30 cellular contexts compared by ENCODE assay signal in genomic region chr7:102842284-102842683, GRCh38.
"Had no signal": no experiment of that assay in that cellular context is flagged by ENCODE, and none has a peak within 500 bp of the region (broad histone marks: within the 10 kb centered on the region; RNA-seq: fewer than 3 reads in every experiment).

No MANE protein-coding gene starts in this region.

- H3K27ac ChIP-seq: ascending aorta, PC-9, RWPE1 had no signal

- H3K4me3 Mint-ChIP-seq: activated CD4-positive, alpha-beta T cell treated with anti-CD3 and anti-CD28 coated beads, Interleukin-2, amount 10 ng/mL, durations not matched to agents 24 days and 14 days; activated CD8-positive, alpha-beta T cell treated with anti-CD3 and anti-CD28 coated beads, Interleukin-2, amount 10 ng/mL, durations not matched to agents 7 days and 5 days; activated naive CD4-positive, alpha-beta T cell treated with anti-CD3 and anti-CD28 coated beads, Interleukin-2, amount 50 U/mL, for 24 hours; activated naive CD8-positive, alpha-beta T cell treated with anti-CD3 and anti-CD28 coated beads, Interleukin-2, amount 10 ng/mL, durations not matched to agents 7 days and 5 days; activated T-cell treated with anti-CD3 and anti-CD28 coated beads, Interleukin-2, amount 50 U/mL, for 24 hours; brain; T-cell; T-helper 17 cell had no signal

- H3K36me3 Mint-ChIP-seq: activated naive CD8-positive, alpha-beta T cell treated with anti-CD3 and anti-CD28 coated beads, Interleukin-2, amount 10 ng/mL, durations not matched to agents 7 days and 5 days had no signal

- H3K27ac Mint-ChIP-seq: activated CD4-positive, alpha-beta T cell treated with anti-CD3 and anti-CD28 coated beads, Interleukin-2, amount 10 ng/mL, durations not matched to agents 24 days and 14 days; activated CD8-positive, alpha-beta T cell treated with anti-CD3 and anti-CD28 coated beads, Interleukin-2, amount 10 ng/mL, durations not matched to agents 7 days and 5 days; activated naive CD4-positive, alpha-beta T cell treated with anti-CD3 and anti-CD28 coated beads, Interleukin-2, amount 50 U/mL, for 24 hours; activated naive CD8-positive, alpha-beta T cell treated with anti-CD3 and anti-CD28 coated beads, Interleukin-2, amount 10 ng/mL, durations not matched to agents 7 days and 5 days; activated T-cell treated with anti-CD3 and anti-CD28 coated beads, Interleukin-2, amount 50 U/mL, for 24 hours; activated T-helper 2 cell treated with anti-CD3 and anti-CD28 coated beads, Interferon-gamma antibody, Interleukin-2, Interleukin-4, amounts not matched to agents 10 μg/mL and 5 μg/mL and 100 μg/mL, durations not matched to agents 14 hours and 24 hours and 36 hours; T-cell; T-helper 17 cell had no signal

- ATAC-seq: activated CD8-positive, alpha-beta T cell treated with anti-CD3 and anti-CD28 coated beads, Interleukin-2, amount 10 ng/mL, durations not matched to agents 7 days and 5 days; Right ventricle myocardium inferior; SK-N-SH treated with all-trans-retinoic acid at 6 μM for 48 hours; T-cell; T-helper 17 cell had no signal

- H3K27me3 Mint-ChIP-seq: activated naive CD4-positive, alpha-beta T cell treated with anti-CD3 and anti-CD28 coated beads, Interleukin-2, amount 50 U/mL, for 24 hours; activated naive CD8-positive, alpha-beta T cell treated with anti-CD3 and anti-CD28 coated beads, Interleukin-2, amount 10 ng/mL, durations not matched to agents 7 days and 5 days; activated T-cell treated with anti-CD3 and anti-CD28 coated beads, Interleukin-2, amount 50 U/mL, for 24 hours; brain; T-cell; T-helper 17 cell had no signal

- H3K4me1 Mint-ChIP-seq: activated CD4-positive, alpha-beta T cell treated with anti-CD3 and anti-CD28 coated beads, Interleukin-2, amount 10 ng/mL, durations not matched to agents 24 days and 14 days; activated naive CD4-positive, alpha-beta T cell treated with anti-CD3 and anti-CD28 coated beads, Interleukin-2, amount 50 U/mL, for 24 hours; T-cell; T-helper 17 cell had no signal

- H3K9me3 ChIP-seq: ascending aorta, MG63 had no signal

- H3K36me3 ChIP-seq: ascending aorta, MG63 had no signal

- H3K27me3 ChIP-seq: ascending aorta, MG63 had no signal

- DNase-seq: activated CD4-positive, alpha-beta T cell treated with anti-CD3 and anti-CD28 coated beads, Interleukin-2, amount 10 ng/mL, durations not matched to agents 24 days and 14 days; activated CD4-positive, alpha-beta T cell treated with anti-CD3 and anti-CD28 coated beads, Interleukin-2, amount 50 U/mL, for 48 hours; activated CD8-positive, alpha-beta T cell treated with anti-CD3 and anti-CD28 coated beads, Interleukin-2, amount 10 ng/mL, durations not matched to agents 7 days and 5 days; activated gamma-delta T cell; activated naive CD4-positive, alpha-beta T cell treated with Interleukin-2 at 50 U/mL for 16 hours; activated naive CD8-positive, alpha-beta T cell treated with anti-CD3 and anti-CD28 coated beads, Interleukin-2, amount 10 ng/mL, durations not matched to agents 7 days and 5 days; activated T-cell treated with anti-CD3 and anti-CD28 coated beads, Interleukin-2, amount 50 U/mL, for 24 hours; amygdala; central memory CD4-positive, alpha-beta T cell; Karpas-422; MG63; NCI-H1048; NCI-H1105 treated with DMSO at 0.1 percent for 48 hours; NCI-H1436; NCI-H1694; NCI-H1930; NCI-H345; NCI-H524 treated with DMSO at 0.1 percent for 48 hours; NK-92 treated with Interleukin-12 subunit alpha and Interleukin-12 subunit beta, amount 100 ng/mL, for 24 hours; SIG-M5; T-cell; T-helper 17 cell had no signal

- H3K9me3 Mint-ChIP-seq: activated CD4-positive, alpha-beta T cell treated with anti-CD3 and anti-CD28 coated beads, Interleukin-2, amount 10 ng/mL, durations not matched to agents 24 days and 14 days; activated naive CD4-positive, alpha-beta T cell treated with anti-CD3 and anti-CD28 coated beads, Interleukin-2, amount 50 U/mL, for 24 hours; activated naive CD8-positive, alpha-beta T cell treated with anti-CD3 and anti-CD28 coated beads, Interleukin-2, amount 10 ng/mL, durations not matched to agents 7 days and 5 days; activated T-cell treated with anti-CD3 and anti-CD28 coated beads, Interleukin-2, amount 50 U/mL, for 24 hours; activated T-helper 2 cell treated with anti-CD3 and anti-CD28 coated beads, Interferon-gamma antibody, Interleukin-2, Interleukin-4, amounts not matched to agents 10 μg/mL and 5 μg/mL and 100 μg/mL, durations not matched to agents 14 hours and 24 hours and 36 hours; brain; T-cell had no signal

- H3K4me3 ChIP-seq: ascending aorta, MG63, PC-9 had no signal

- H2AFZ ChIP-seq: PC-9 had no signal

- H3K4me2 ChIP-seq: PC-9 had no signal
